In the genomic region with DNA sequence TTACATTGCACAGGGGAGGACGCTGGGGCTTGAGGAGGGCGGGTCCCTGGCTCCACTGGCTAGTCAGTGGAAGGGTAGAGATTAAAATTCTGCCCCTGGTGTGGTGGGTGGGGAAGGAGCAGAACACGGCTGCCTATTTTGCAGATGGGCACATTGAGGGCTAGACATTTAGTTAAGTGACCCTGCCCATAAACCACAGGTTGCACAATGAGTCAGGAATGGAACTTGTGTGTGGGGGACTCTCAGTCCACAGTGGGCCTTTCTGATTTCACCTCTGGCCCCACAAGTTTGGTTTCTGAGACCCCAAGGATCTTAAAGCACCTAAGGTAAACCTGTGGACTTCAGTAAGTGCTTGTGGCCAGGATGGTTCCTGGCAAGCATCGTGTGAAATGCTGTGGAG, we compare ENCODE assay signal across 14 cellular contexts.
"Had no signal": no experiment of that assay in that cellular context is flagged by ENCODE, and none has a peak within 500 bp of the region (broad histone marks: within the 10 kb centered on the region; RNA-seq: fewer than 3 reads in every experiment).

No MANE protein-coding gene starts in this region.

- H3K9me3 Mint-ChIP-seq: activated naive CD8-positive, alpha-beta T cell treated with anti-CD3 and anti-CD28 coated beads, Interleukin-2, amount 10 ng/mL, durations not matched to agents 7 days and 5 days; activated T-helper 2 cell treated with anti-CD3 and anti-CD28 coated beads, Interferon-gamma antibody, Interleukin-2, Interleukin-4, amounts not matched to agents 10 μg/mL and 5 μg/mL and 100 μg/mL, durations not matched to agents 14 hours and 24 hours and 36 hours; neural crest cell had no signal

- H3K27me3 ChIP-seq: pancreas, upper lobe of left lung had no signal

- H3K9me3 ChIP-seq: esophagus muscularis mucosa, pancreas, upper lobe of left lung had no signal

- DNase-seq: activated CD4-positive, alpha-beta T cell treated with anti-CD3 and anti-CD28 coated beads for 1 hour; activated CD8-positive, alpha-beta memory T cell treated with anti-CD3 and anti-CD28 coated beads, Interleukin-2, amount 50 U/mL, for 4 hours; activated naive CD8-positive, alpha-beta T cell treated with anti-CD3 and anti-CD28 coated beads, Interleukin-2, amount 10 ng/mL, durations not matched to agents 7 days and 5 days; aorta; hypothalamus; stimulated activated CD4-positive, alpha-beta T cell treated with anti-CD3 and anti-CD28 coated beads, Interleukin-4, amount 100 ng/mL, for 1 hour; upper lobe of left lung had no signal

- ATAC-seq: pancreas had no signal

- H3K4me1 ChIP-seq: pancreas, upper lobe of left lung had no signal

- H3K36me3 ChIP-seq: breast epithelium, esophagus muscularis mucosa, pancreas, upper lobe of left lung had no signal

- H3K4me3 Mint-ChIP-seq: activated naive CD8-positive, alpha-beta T cell treated with anti-CD3 and anti-CD28 coated beads, Interleukin-2, amount 10 ng/mL, durations not matched to agents 7 days and 5 days; neural crest cell; T-helper 2 cell treated with Interferon-gamma antibody and Interleukin-4, amounts not matched to agents 5 μg/mL and 100 μg/mL, for 36 hours had no signal

- FAIRE-seq: endometrium, pancreas had no signal

- H3K27ac Mint-ChIP-seq: activated naive CD8-positive, alpha-beta T cell treated with anti-CD3 and anti-CD28 coated beads, Interleukin-2, amount 10 ng/mL, durations not matched to agents 7 days and 5 days; activated T-helper 2 cell treated with anti-CD3 and anti-CD28 coated beads, Interferon-gamma antibody, Interleukin-2, Interleukin-4, amounts not matched to agents 10 μg/mL and 5 μg/mL and 100 μg/mL, durations not matched to agents 14 hours and 24 hours and 36 hours; T-helper 2 cell treated with Interferon-gamma antibody and Interleukin-4, amounts not matched to agents 5 μg/mL and 100 μg/mL, for 36 hours had no signal

- H3K36me3 Mint-ChIP-seq: activated naive CD8-positive, alpha-beta T cell treated with anti-CD3 and anti-CD28 coated beads, Interleukin-2, amount 10 ng/mL, durations not matched to agents 7 days and 5 days had no signal

- H3K4me3 ChIP-seq: breast epithelium, esophagus muscularis mucosa, pancreas, upper lobe of left lung had no signal

- H3K27ac ChIP-seq: breast epithelium, esophagus muscularis mucosa, pancreas, upper lobe of left lung had no signal
